11 cellular contexts compared by ENCODE assay signal in the genomic region with DNA sequence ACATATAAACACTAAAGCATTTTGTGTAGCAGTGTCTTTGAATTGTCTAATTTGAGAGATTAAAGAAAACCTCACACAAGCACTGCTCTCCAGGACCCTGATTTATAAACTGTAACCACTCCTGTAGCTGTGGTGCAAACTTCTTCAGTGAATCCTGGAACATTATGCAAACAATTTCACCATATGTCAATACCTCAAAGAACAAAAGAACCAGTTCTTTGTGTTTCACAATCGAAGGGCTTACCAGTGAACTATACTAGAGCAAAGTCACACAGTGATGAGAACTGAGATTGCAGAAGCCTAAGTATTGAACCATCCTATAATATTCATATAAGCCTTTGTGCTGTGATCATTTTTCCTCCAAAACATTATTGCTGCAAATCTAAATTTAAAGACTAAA. TPM values are rescaled to one million over a fixed set of nuclear protein-coding genes. Genes with fewer than 3 reads are reported as not detected.
DNase-seq lines count a peak whose midpoint lies in the region; ATAC-seq and TF ChIP-seq lines count a peak whose summit lies in the region.
"Had no signal": no experiment of that assay in that cellular context is flagged by ENCODE, and none has a peak within 500 bp of the region (broad histone marks: within the 10 kb centered on the region; RNA-seq: fewer than 3 reads in every experiment).

No MANE protein-coding gene starts in this region.

- H3K4me1 Mint-ChIP-seq in activated naive CD8-positive, alpha-beta T cell (ENCODE audit: low read depth) = peaks cover 73% of the 10 kb centered on the region
- peaks cover 52% of the 10 kb centered on the region for H3K4me1 Mint-ChIP-seq in activated naive CD8-positive, alpha-beta T cell treated with anti-CD3 and anti-CD28 coated beads for 36 hours

- TF ChIP-seq CTCF in upper lobe of left lung (IDR thresholded peaks at IDR 0.05) = no peak

- H3K27me3 Mint-ChIP-seq in activated naive CD8-positive, alpha-beta T cell = no peaks in the 10 kb centered on the region
- H3K27me3 Mint-ChIP-seq in activated naive CD8-positive, alpha-beta T cell treated with anti-CD3 and anti-CD28 coated beads for 36 hours = no peaks in the 10 kb centered on the region

- H3K4me1 ChIP-seq in upper lobe of left lung = peaks cover 28 to 37% (median 35%) of the 10 kb centered on the region in 4 donors

- peak in 1 of 4 donors; percentile 73 for TF ChIP-seq EP300 in upper lobe of left lung (IDR thresholded peaks at IDR 0.05)

- H3K27ac ChIP-seq in upper lobe of left lung = peak overlapping the region; percentile 44 to 76 (median 48)

- H3K4me3 ChIP-seq in upper lobe of left lung = no peak overlapping the region
- H3K4me3 ChIP-seq: heart right ventricle had no signal

- ATAC-seq in upper lobe of left lung (ENCODE audit: low FRiP score in 2 of 2) = peak; percentile 66 to 79

- H3K4me3 Mint-ChIP-seq in activated naive CD8-positive, alpha-beta T cell = no peak overlapping the region
- H3K4me3 Mint-ChIP-seq in activated naive CD8-positive, alpha-beta T cell treated with anti-CD3 and anti-CD28 coated beads for 36 hours = no peak overlapping the region

- H3K36me3 Mint-ChIP-seq in activated naive CD8-positive, alpha-beta T cell = peaks cover 33% of the 10 kb centered on the region
- H3K36me3 Mint-ChIP-seq in activated naive CD8-positive, alpha-beta T cell treated with anti-CD3 and anti-CD28 coated beads for 36 hours = peaks cover 58% of the 10 kb centered on the region

- DNase-seq in activated naive CD8-positive, alpha-beta T cell treated with anti-CD3 and anti-CD28 coated beads for 36 hours = no peak
- DNase-seq in MV-4-11 (lab: John Stamatoyannopoulos, UW) (peak; percentile 75), fibroblast of peridontal ligament (ENCODE audit: extremely low read depth) (peak; percentile 69), upper lobe of left lung (no peak), HUDEP-2 (lab: John Stamatoyannopoulos, UW; ENCODE audit: unreplicated experiment in 76 of 76) (no peak), NCI-H146 (lab: John Stamatoyannopoulos, UW) (no peak)
- DNase-seq in effector CD8-positive, alpha-beta T cell (lab: John Stamatoyannopoulos, UW) = no peak
- DNase-seq: C1 segment of cervical spinal cord, heart right ventricle, T-helper 9 cell had no signal

- H3K27ac Mint-ChIP-seq in activated naive CD8-positive, alpha-beta T cell = peak overlapping the region; percentile 43
- no peak overlapping the region for H3K27ac Mint-ChIP-seq in activated naive CD8-positive, alpha-beta T cell treated with anti-CD3 and anti-CD28 coated beads for 36 hours

- no peaks in the 10 kb centered on the region for H3K27me3 ChIP-seq in upper lobe of left lung
- H3K27me3 ChIP-seq: heart right ventricle had no signal

- peaks cover 9% of the 10 kb centered on the region for H3K9me3 Mint-ChIP-seq in activated naive CD8-positive, alpha-beta T cell (ENCODE audit: low read depth)
- peaks cover 9% of the 10 kb centered on the region for H3K9me3 Mint-ChIP-seq in activated naive CD8-positive, alpha-beta T cell treated with anti-CD3 and anti-CD28 coated beads for 36 hours

- TF ChIP-seq POLR2A in upper lobe of left lung (IDR thresholded peaks at IDR 0.05) = no peak

- no peaks in the 10 kb centered on the region for H3K9me3 ChIP-seq in upper lobe of left lung
- H3K9me3 ChIP-seq: heart right ventricle had no signal

- no peaks in the 10 kb centered on the region for H3K36me3 ChIP-seq in upper lobe of left lung

- 15 to 23% methylated on average over 1 of the region's 1 CpG for WGBS in upper lobe of left lung, 2 donors

RNA-seq across cellular contexts. Expression of a gene that starts 21.5 kb away (rescaled TPM):
- total RNA-seq in activated naive CD8-positive, alpha-beta T cell treated with anti-CD3 and anti-CD28 coated beads for 36 hours = 10 to 100 TPM; 65.0 to 70.8 TPM
- total RNA-seq in upper lobe of left lung = 10 to 100 TPM; 14.8 to 25.2 (median 21.5) TPM

Comparison
In these comparisons a context has a peak if more than half of its experiments do, and no peak if none do; other contexts are left out.
1. DNase-seq: peak in MV-4-11 (single experiment) and fibroblast of peridontal ligament (single experiment); none in activated naive CD8-positive, alpha-beta T cell treated with anti-CD3 and anti-CD28 coated beads for 36 hours (single experiment), upper lobe of left lung (0 of 2), HUDEP-2 (0 of 76), effector CD8-positive, alpha-beta T cell (single experiment) and NCI-H146 (single experiment).